In genomic region chr2:28224648-28225471, GRCh38 we compare ENCODE assay signal across 9 cellular contexts.
DNase-seq lines count a peak whose midpoint lies in the region; ATAC-seq and TF ChIP-seq lines count a peak whose summit lies in the region.
"Had no signal": no experiment of that assay in that cellular context is flagged by ENCODE, and none has a peak within 500 bp of the region (broad histone marks: within the 10 kb centered on the region; RNA-seq: fewer than 3 reads in every experiment).

No MANE protein-coding gene starts in this region.

- H3K27me3 ChIP-seq in brain microvascular endothelial cell (replicated peaks), result no peaks in the 10 kb centered on the region
- H3K27me3 ChIP-seq in upper lobe of right lung, result no peaks in the 10 kb centered on the region

- TF ChIP-seq CTCF in brain microvascular endothelial cell (IDR thresholded peaks at IDR 0.05; ENCODE audit: low read depth, low read length, missing control alignments) (no peak), upper lobe of right lung (IDR thresholded peaks at IDR 0.05) (no peak)

- H3K4me1 ChIP-seq in upper lobe of right lung, result peaks cover 17% of the 10 kb centered on the region

- in situ Hi-C loops in brain microvascular endothelial cell (cut with HindIII; ENCODE audit: low pct_ligation_motif_present, low sequenced_read_pairs), result no loop called here

- no peaks in the 10 kb centered on the region for H3K9me3 ChIP-seq in upper lobe of right lung

- intact Hi-C loops in upper lobe of right lung (cut with DNase I), result no loop called here

- peak; percentile 83 for DNase-seq in HT1080 (ENCODE audit: low read depth)
- peak; percentile 18 for DNase-seq in brain microvascular endothelial cell
- peak; percentile 93 for DNase-seq in kidney glomerular epithelial cell (lab: John Stamatoyannopoulos, UW)
- no peak for DNase-seq in upper lobe of right lung
- no peak for DNase-seq in iPS-NIHi11 (ENCODE audit: low spot score)
- DNase-seq: activated CD4-positive, alpha-beta T cell treated with anti-CD3 and anti-CD28 coated beads, Interleukin-2, amount 50 U/mL, for 48 hours; NCI-H526 had no signal

- ATAC-seq in upper lobe of right lung, result peak; percentile 23
- no peak for ATAC-seq in HG02884 (IDR thresholded peaks at IDR 0.05; ENCODE audit: unreplicated experiment)
- no peak for ATAC-seq in GM19023 (IDR thresholded peaks at IDR 0.05; ENCODE audit: unreplicated experiment)

- no peak overlapping the region for H3K27ac ChIP-seq in brain microvascular endothelial cell
- H3K27ac ChIP-seq in upper lobe of right lung, result peak overlapping the region; percentile 4

- H3K4me3 ChIP-seq in brain microvascular endothelial cell (ENCODE audit: low read depth, low read length), result no peak overlapping the region
- no peak overlapping the region for H3K4me3 ChIP-seq in upper lobe of right lung

- H3K36me3 ChIP-seq in brain microvascular endothelial cell (replicated peaks) (no peaks in the 10 kb centered on the region), upper lobe of right lung (no peaks in the 10 kb centered on the region)

Comparison
In these comparisons a context has a peak if more than half of its experiments do, and no peak if none do; other contexts are left out.
1. DNase-seq: peak in HT1080 (single experiment), brain microvascular endothelial cell (single experiment) and kidney glomerular epithelial cell (single experiment); none in upper lobe of right lung (single experiment) and iPS-NIHi11 (single experiment).